In genomic region chr12:48973084-48973483, GRCh38 we compare ENCODE assay signal across 18 cellular contexts. TPM values are rescaled to one million over a fixed set of nuclear protein-coding genes. Genes with fewer than 3 reads are reported as not detected.
"Had no signal": no experiment of that assay in that cellular context is flagged by ENCODE, and none has a peak within 500 bp of the region (broad histone marks: within the 10 kb centered on the region; RNA-seq: fewer than 3 reads in every experiment).

No MANE protein-coding gene starts in this region.

- H3K9me3 ChIP-seq: adrenal gland, esophagus muscularis mucosa, left lung, pancreas, spleen, testis, upper lobe of left lung had no signal

- DNase-seq: activated CD4-positive, alpha-beta T cell treated with anti-CD3 and anti-CD28 coated beads, Interleukin-2, amount 50 U/mL, for 4 hours; effector CD8-positive, alpha-beta T cell; hypothalamus; pancreas; spleen; stimulated activated CD4-positive, alpha-beta T cell treated with anti-CD3 and anti-CD28 coated beads, Interleukin-4, amount 100 ng/mL, for 4 hours; testis had no signal

- H3K27me3 ChIP-seq: testis had no signal

- H3K36me3 ChIP-seq: adrenal gland, esophagus muscularis mucosa, left lung, pancreas, spleen, upper lobe of left lung had no signal

- ATAC-seq: stimulated activated memory B cell treated with anti-CD40 and anti-IgM and Interleukin-4, amounts not matched to agents 10 μg/mL and 1 μg/mL and 100 μg/mL, for 72 hours had no signal

- H3K4me3 ChIP-seq: adrenal gland, esophagus muscularis mucosa, left lung, pancreas, spleen, testis, upper lobe of left lung had no signal

- H3K27ac ChIP-seq: adrenal gland, left lung, pancreas, spleen, testis, upper lobe of left lung had no signal

RNA-seq across cellular contexts. Expression of gene WNT10B, which starts 1.5 kb away (rescaled TPM):
- total RNA-seq: bronchial epithelial cell, glomerular endothelial cell had no signal

RNA-seq across cellular contexts. Expression of gene WNT1, which starts 5.0 kb away (rescaled TPM):
- total RNA-seq: activated CD8-positive, alpha-beta memory T cell treated with anti-CD3 and anti-CD28 coated beads for 36 hours; adrenal gland; bronchial epithelial cell; chondrocyte; esophagus muscularis mucosa; glomerular endothelial cell; kidney; left lung; pancreas; T-helper 2 cell treated with Interferon-gamma antibody and Interleukin-4, amounts not matched to agents 100 ng/mL and 5 ng/mL, for 36 hours had no signal

RNA-seq across cellular contexts. Expression of gene DDN, which starts 26.1 kb away (rescaled TPM):
- total RNA-seq: kidney had no signal
